16 cellular contexts compared by ENCODE assay signal in the genomic region with DNA sequence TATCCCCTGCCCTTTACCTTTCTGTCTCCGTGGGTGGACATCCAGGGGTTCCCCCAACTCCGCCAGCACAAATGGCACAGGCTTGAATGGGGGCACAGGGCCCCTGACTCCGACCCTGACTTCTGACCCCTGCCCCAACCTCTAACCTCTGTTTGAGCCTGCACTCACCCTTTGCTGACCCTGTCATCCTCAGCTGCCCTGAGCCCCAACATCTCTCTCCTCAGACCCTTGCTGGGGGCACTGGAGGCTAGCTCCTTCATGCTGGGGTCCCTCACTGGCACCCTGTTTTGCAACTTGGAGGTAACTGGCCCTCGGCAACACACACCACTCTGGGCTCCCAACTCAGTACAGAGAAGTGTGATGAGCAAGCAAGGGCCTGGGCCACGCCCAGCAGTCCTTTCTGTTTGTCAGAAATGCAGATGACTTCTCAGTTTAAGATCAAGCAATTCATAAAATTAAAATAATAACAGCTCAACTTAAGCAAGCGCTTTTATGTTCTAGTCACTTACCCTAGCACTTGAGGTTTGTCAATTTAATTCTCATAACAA. TPM values are rescaled to one million over a fixed set of nuclear protein-coding genes. Genes with fewer than 3 reads are reported as not detected.
DNase-seq lines count a peak whose midpoint lies in the region; ATAC-seq and TF ChIP-seq lines count a peak whose summit lies in the region.
"Had no signal": no experiment of that assay in that cellular context is flagged by ENCODE, and none has a peak within 500 bp of the region (broad histone marks: within the 10 kb centered on the region; RNA-seq: fewer than 3 reads in every experiment).

No MANE protein-coding gene starts in this region.

- no peak for TF ChIP-seq CTCF in type B pancreatic cell (conservative IDR thresholded peaks at IDR 0.05)

- peak; percentile 45 for DNase-seq in activated effector memory CD4-positive, alpha-beta T cell treated with anti-CD3 and anti-CD28 coated beads, Interleukin-2, amount 50 U/mL, for 16 hours
- no peak for DNase-seq in activated effector memory CD4-positive, alpha-beta T cell treated with Interleukin-2 at 50 U/mL for 16 hours
- DNase-seq in ecto neural progenitor cell (ENCODE audit: low spot score), result peak; percentile 25
- DNase-seq in mesenteric fat pad (ENCODE audit: low spot score), result peak; percentile 76
- DNase-seq in type B pancreatic cell (ENCODE audit: extremely low spot score, unreplicated experiment), result peak; percentile 36
- DNase-seq in NCI-H1417 treated with DMSO at 0.1 percent for 48 hours (lab: John Stamatoyannopoulos, UW), result no peak
- DNase-seq: activated CD4-positive, alpha-beta T cell treated with anti-CD3 and anti-CD28 coated beads for 36 hours; activated gamma-delta T cell; GDM1; glutamatergic neuron; natural killer cell; NCI-H187 treated with DMSO at 0.1 percent for 48 hours; NCI-H748 treated with DMSO at 0.1 percent for 48 hours had no signal

- no peak for ATAC-seq in GM21390 (IDR thresholded peaks at IDR 0.05; ENCODE audit: unreplicated experiment)
- ATAC-seq in GM18498 (IDR thresholded peaks at IDR 0.05; ENCODE audit: unreplicated experiment), result no peak
- ATAC-seq: activated CD4-positive, alpha-beta T cell treated with anti-CD3 and anti-CD28 coated beads for 36 hours; natural killer cell had no signal

- no peak overlapping the region for H3K27ac Mint-ChIP-seq in type B pancreatic cell
- H3K27ac Mint-ChIP-seq: activated CD4-positive, alpha-beta T cell treated with anti-CD3 and anti-CD28 coated beads for 36 hours had no signal

- peaks cover 7% of the 10 kb centered on the region for H3K4me1 Mint-ChIP-seq in type B pancreatic cell (ENCODE audit: unreplicated experiment)
- H3K4me1 Mint-ChIP-seq: activated CD4-positive, alpha-beta T cell treated with anti-CD3 and anti-CD28 coated beads for 36 hours had no signal

- H3K4me3 Mint-ChIP-seq in type B pancreatic cell, result no peak overlapping the region
- H3K4me3 Mint-ChIP-seq: activated CD4-positive, alpha-beta T cell treated with anti-CD3 and anti-CD28 coated beads for 36 hours; brain; natural killer cell had no signal

- H3K9me3 Mint-ChIP-seq in type B pancreatic cell, result no peaks in the 10 kb centered on the region
- H3K9me3 Mint-ChIP-seq: brain, natural killer cell had no signal

- peaks cover 5% of the 10 kb centered on the region for H3K27me3 Mint-ChIP-seq in type B pancreatic cell

- peaks cover 4% of the 10 kb centered on the region for H3K36me3 Mint-ChIP-seq in type B pancreatic cell
- H3K36me3 Mint-ChIP-seq: natural killer cell had no signal

RNA-seq across cellular contexts. Expression of gene IFI27, which starts 2.1 kb away (rescaled TPM):
- total RNA-seq in mesenteric fat pad, result 495 TPM
- total RNA-seq in type B pancreatic cell (ENCODE audit: low replicate concordance), result 12.6 and 15.5 TPM in 2 replicates

RNA-seq across cellular contexts. Expression of gene IFI27L2, which starts 16.8 kb away (rescaled TPM):
- total RNA-seq in mesenteric fat pad, result 42.6 TPM
- total RNA-seq in type B pancreatic cell (ENCODE audit: low replicate concordance), result 14.8 and 28.2 TPM in 2 replicates

RNA-seq across cellular contexts. Expression of gene IFI27L1, which starts 31.5 kb away (rescaled TPM):
- total RNA-seq in mesenteric fat pad (19.6 TPM), type B pancreatic cell (ENCODE audit: low replicate concordance) (15.6 and 36.8 TPM in 2 replicates)

RNA-seq across cellular contexts. Expression of gene DDX24, which starts 31.6 kb away (rescaled TPM):
- total RNA-seq in mesenteric fat pad (198 TPM), type B pancreatic cell (ENCODE audit: low replicate concordance) (127 and 156 TPM in 2 replicates)

Comparison
In these comparisons a context has a peak if more than half of its experiments do, and no peak if none do; other contexts are left out.
1. DNase-seq: peak in activated effector memory CD4-positive, alpha-beta T cell treated with anti-CD3 and anti-CD28 coated beads, Interleukin-2, amount 50 U/mL, for 16 hours (single experiment), ecto neural progenitor cell (single experiment), mesenteric fat pad (single experiment) and type B pancreatic cell (single experiment); none in activated effector memory CD4-positive, alpha-beta T cell treated with Interleukin-2 at 50 U/mL for 16 hours (single experiment) and NCI-H1417 treated with DMSO at 0.1 percent for 48 hours (single experiment).
2. RNA of gene IFI27, which starts 2.1 kb away (total RNA-seq): 495 TPM in mesenteric fat pad (single experiment); 12.6 to 15.5 TPM in type B pancreatic cell; every median in the first group is over 10 times any median in the second.